Comparison of ENCODE assay signal across 8 cellular contexts in the genomic region with DNA sequence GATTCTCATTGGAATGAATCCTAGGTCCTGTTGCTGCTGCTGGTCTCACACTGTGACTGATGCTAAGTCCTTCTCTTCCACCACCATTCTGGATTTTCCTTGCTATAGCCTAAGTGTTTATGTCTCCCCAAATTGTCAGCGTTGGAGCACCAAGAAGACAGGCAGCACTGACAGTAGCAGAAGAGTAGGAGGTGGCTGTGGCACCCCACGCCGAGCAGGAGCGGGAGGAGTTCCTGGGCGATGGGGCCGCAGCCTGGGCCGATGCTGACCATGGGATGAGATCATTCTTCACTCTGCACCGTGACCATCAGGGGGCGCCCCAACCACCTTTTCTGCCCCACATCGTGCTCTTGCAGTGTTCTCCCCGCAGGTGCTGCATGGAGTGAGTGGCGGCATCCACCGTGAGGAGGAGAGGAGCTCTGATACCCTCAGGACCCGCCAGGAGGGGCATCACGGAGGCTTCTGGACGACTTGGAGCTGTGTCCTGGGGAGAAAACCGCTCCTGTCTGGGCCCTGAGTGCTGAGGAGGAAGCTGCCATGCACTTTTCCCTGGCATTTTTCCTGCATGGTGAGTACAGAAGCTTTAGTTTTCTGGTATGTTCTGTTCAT.
DNase-seq lines count a peak whose midpoint lies in the region; ATAC-seq and TF ChIP-seq lines count a peak whose summit lies in the region.

No MANE protein-coding gene starts in this region.

- H3K27ac Mint-ChIP-seq in central memory CD8-positive, alpha-beta T cell (ENCODE audit: low read depth), result no peak overlapping the region

- peak; percentile 56 for TF ChIP-seq CTCF in GM20000 (IDR thresholded peaks at IDR 0.05; ENCODE audit: extremely low read depth, missing control alignments)

- peak overlapping the region; percentile 2 for H3K4me3 Mint-ChIP-seq in central memory CD8-positive, alpha-beta T cell

- peak; percentile 81 for DNase-seq in AG08395 (ENCODE audit: low spot score)
- peak; percentile 83 for DNase-seq in GM20000 (ENCODE audit: low spot score)
- peak; percentile 71 for DNase-seq in NCI-H2227 treated with DMSO at 0.1 percent for 48 hours (lab: John Stamatoyannopoulos, UW)
- peak; percentile 86 for DNase-seq in activated CD4-positive, CD25-positive, alpha-beta regulatory T cell treated with anti-CD3 and anti-CD28 coated beads, Interleukin-2, amount 50 U/mL, for 72 hours
- DNase-seq in central memory CD8-positive, alpha-beta T cell (ENCODE audit: low spot score in 2 of 2), result peak; percentile 45 to 61
- DNase-seq in left kidney (ENCODE audit: low read depth, low spot score), result peak; percentile 95
- DNase-seq in stimulated activated CD4-positive, alpha-beta T cell treated with anti-CD3 and anti-CD28 coated beads, Interleukin-4, amount 100 ng/mL, for 4 hours, result peak; percentile 52 to 77

- H3K36me3 Mint-ChIP-seq in central memory CD8-positive, alpha-beta T cell (ENCODE audit: insufficient read depth), result no peaks in the 10 kb centered on the region

- peaks cover 8% of the 10 kb centered on the region for H3K4me1 Mint-ChIP-seq in central memory CD8-positive, alpha-beta T cell

- no peaks in the 10 kb centered on the region for H3K9me3 Mint-ChIP-seq in central memory CD8-positive, alpha-beta T cell

- ATAC-seq in central memory CD8-positive, alpha-beta T cell (replicated peaks; ENCODE audit: extremely low read depth, poor library complexity, severe bottlenecking), result peak; percentile 88
- ATAC-seq in HG03139 (IDR thresholded peaks at IDR 0.05; ENCODE audit: unreplicated experiment), result no peak

- H3K27me3 Mint-ChIP-seq in central memory CD8-positive, alpha-beta T cell, result peaks cover 74% of the 10 kb centered on the region
